Comparison of ENCODE assay signal across 18 cellular contexts in the genomic region with DNA sequence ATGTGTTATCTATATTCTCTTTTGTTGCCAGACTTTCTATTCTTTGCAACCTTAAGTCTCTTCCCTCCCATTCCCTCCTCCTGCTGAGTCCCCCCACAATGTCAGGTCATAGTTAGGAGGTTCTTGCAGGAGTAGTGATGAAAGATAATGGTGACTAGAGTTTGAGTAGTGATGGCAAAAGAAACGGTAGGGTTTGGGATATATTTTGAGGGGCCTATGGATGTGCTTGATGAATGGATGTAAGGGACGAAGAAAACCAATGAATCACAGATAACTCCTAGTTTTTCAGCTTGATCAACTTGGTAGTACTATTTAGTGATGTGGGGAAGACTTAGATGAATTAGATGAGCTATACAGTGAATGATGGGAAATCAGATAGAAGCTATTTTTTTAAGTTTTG. TPM values are rescaled to one million over a fixed set of nuclear protein-coding genes. Genes with fewer than 3 reads are reported as not detected.
DNase-seq lines count a peak whose midpoint lies in the region; ATAC-seq and TF ChIP-seq lines count a peak whose summit lies in the region.
"Had no signal": no experiment of that assay in that cellular context is flagged by ENCODE, and none has a peak within 500 bp of the region (broad histone marks: within the 10 kb centered on the region; RNA-seq: fewer than 3 reads in every experiment).

No MANE protein-coding gene starts in this region.

- peak overlapping the region; percentile 0 for H3K27ac Mint-ChIP-seq in activated CD8-positive, alpha-beta T cell treated with anti-CD3 and anti-CD28 coated beads for 36 hours
- H3K27ac Mint-ChIP-seq in activated CD8-positive, alpha-beta T cell treated with anti-CD3 and anti-CD28 coated beads, Interleukin-2, amount 10 ng/mL, durations not matched to agents 7 days and 5 days: no peak overlapping the region
- peak overlapping the region; percentile 12 for H3K27ac Mint-ChIP-seq in CD4-positive, alpha-beta T cell
- H3K27ac Mint-ChIP-seq in T-helper 17 cell (peak overlapping the region; percentile 90), CD14-positive monocyte (peak overlapping the region in 2 of 7 donors; percentile 3 to 4)
- H3K27ac Mint-ChIP-seq: HFFc6 had no signal

- peaks cover 0 to 79% (median 36%) of the 10 kb centered on the region in 4 donors for H3K4me1 ChIP-seq in right lobe of liver

- no peak overlapping the region for H3K27ac ChIP-seq in CD4-positive, alpha-beta T cell (ENCODE audit: low read depth, low read length)
- H3K27ac ChIP-seq in right lobe of liver: peak overlapping the region in 2 of 3 donors; percentile 72 to 82
- H3K27ac ChIP-seq: C4-2B had no signal

- H3K36me3 ChIP-seq in right lobe of liver: no peaks in the 10 kb centered on the region
- H3K36me3 ChIP-seq: MG63 had no signal

- H3K4me3 Mint-ChIP-seq in activated CD8-positive, alpha-beta T cell treated with anti-CD3 and anti-CD28 coated beads for 36 hours: no peak overlapping the region
- no peak overlapping the region for H3K4me3 Mint-ChIP-seq in activated CD8-positive, alpha-beta T cell treated with anti-CD3 and anti-CD28 coated beads, Interleukin-2, amount 10 ng/mL, durations not matched to agents 7 days and 5 days
- H3K4me3 Mint-ChIP-seq in CD4-positive, alpha-beta T cell: peak overlapping the region; percentile 2
- peak overlapping the region; percentile 42 for H3K4me3 Mint-ChIP-seq in T-helper 17 cell
- no peak overlapping the region for H3K4me3 Mint-ChIP-seq in CD14-positive monocyte
- H3K4me3 Mint-ChIP-seq: HFFc6 had no signal

- H3K27me3 ChIP-seq in CD4-positive, alpha-beta T cell (ENCODE audit: control insufficient read depth, insufficient read depth, low read length): no peaks in the 10 kb centered on the region
- H3K27me3 ChIP-seq in right lobe of liver: no peaks in the 10 kb centered on the region
- H3K27me3 ChIP-seq: MG63 had no signal

- no peak overlapping the region for H3K4me3 ChIP-seq in right lobe of liver
- H3K4me3 ChIP-seq: MG63 had no signal

- no peak for TF ChIP-seq CTCF in activated CD8-positive, alpha-beta T cell treated with anti-CD3 and anti-CD28 coated beads for 36 hours (IDR thresholded peaks at IDR 0.05)
- TF ChIP-seq CTCF in CD4-positive, alpha-beta T cell (IDR thresholded peaks at IDR 0.05): no peak
- TF ChIP-seq CTCF in right lobe of liver (IDR thresholded peaks at IDR 0.05) (no peak), CD14-positive monocyte (IDR thresholded peaks at IDR 0.05) (no peak)

- no peak for DNase-seq in activated CD8-positive, alpha-beta T cell treated with anti-CD3 and anti-CD28 coated beads for 36 hours
- DNase-seq in activated CD8-positive, alpha-beta T cell treated with anti-CD3 and anti-CD28 coated beads, Interleukin-2, amount 10 ng/mL, durations not matched to agents 7 days and 5 days: no peak
- DNase-seq in CD4-positive, alpha-beta T cell: no peak
- DNase-seq in T-helper 17 cell (no peak), right lobe of liver (no peak), NCI-H2107 treated with DMSO at 0.1 percent for 48 hours (lab: John Stamatoyannopoulos, UW; ENCODE audit: unreplicated experiment) (no peak), CD14-positive monocyte (ENCODE audit: low spot score) (no peak)
- DNase-seq: 8988T; DND-41; GF-D8; HFFc6; MG63; NCI-H1092 treated with DMSO at 0.1 percent for 48 hours; NCI-H1694 treated with DMSO at 0.1 percent for 48 hours; NCI-H69; NK-92 treated with Interleukin-12 subunit alpha and Interleukin-12 subunit beta, amount 100 ng/mL, for 24 hours had no signal

- ATAC-seq in activated CD8-positive, alpha-beta T cell treated with anti-CD3 and anti-CD28 coated beads for 36 hours: no peak
- ATAC-seq in activated CD8-positive, alpha-beta T cell treated with anti-CD3 and anti-CD28 coated beads, Interleukin-2, amount 10 ng/mL, durations not matched to agents 7 days and 5 days: no peak
- no peak for ATAC-seq in CD4-positive, alpha-beta T cell (ENCODE audit: poor library complexity)
- ATAC-seq in T-helper 17 cell (no peak), right lobe of liver (no peak), GM19023 (IDR thresholded peaks at IDR 0.05; ENCODE audit: unreplicated experiment) (no peak)

- peaks cover 57% of the 10 kb centered on the region for H3K4me1 Mint-ChIP-seq in activated CD8-positive, alpha-beta T cell treated with anti-CD3 and anti-CD28 coated beads for 36 hours (ENCODE audit: low read depth)
- peaks cover 35% of the 10 kb centered on the region for H3K4me1 Mint-ChIP-seq in activated CD8-positive, alpha-beta T cell treated with anti-CD3 and anti-CD28 coated beads, Interleukin-2, amount 10 ng/mL, durations not matched to agents 7 days and 5 days (ENCODE audit: low read depth)
- peaks cover 83% of the 10 kb centered on the region for H3K4me1 Mint-ChIP-seq in CD4-positive, alpha-beta T cell (ENCODE audit: low read depth)
- H3K4me1 Mint-ChIP-seq in T-helper 17 cell: peaks cover 53% of the 10 kb centered on the region
- H3K4me1 Mint-ChIP-seq in CD14-positive monocyte: peaks cover 27% of the 10 kb centered on the region

- no peaks in the 10 kb centered on the region for H3K27me3 Mint-ChIP-seq in activated CD8-positive, alpha-beta T cell treated with anti-CD3 and anti-CD28 coated beads for 36 hours
- H3K27me3 Mint-ChIP-seq in activated CD8-positive, alpha-beta T cell treated with anti-CD3 and anti-CD28 coated beads, Interleukin-2, amount 10 ng/mL, durations not matched to agents 7 days and 5 days (ENCODE audit: low read depth): no peaks in the 10 kb centered on the region
- no peaks in the 10 kb centered on the region for H3K27me3 Mint-ChIP-seq in CD4-positive, alpha-beta T cell
- H3K27me3 Mint-ChIP-seq in T-helper 17 cell (no peaks in the 10 kb centered on the region), CD14-positive monocyte (ENCODE audit: low read depth in 3 of 3) (no peaks in the 10 kb centered on the region)

- no peaks in the 10 kb centered on the region for H3K9me3 ChIP-seq in CD4-positive, alpha-beta T cell (ENCODE audit: control insufficient read depth, low read length)
- H3K9me3 ChIP-seq in T-helper 17 cell (ENCODE audit: control insufficient read depth, low read length, poor library complexity, severe bottlenecking) (no peaks in the 10 kb centered on the region), right lobe of liver (no peaks in the 10 kb centered on the region)
- H3K9me3 ChIP-seq: MG63 had no signal

- intact Hi-C loops in activated CD8-positive, alpha-beta T cell treated with anti-CD3 and anti-CD28 coated beads for 36 hours (cut with micrococcal nuclease): no loop called here
- intact Hi-C loops in CD4-positive, alpha-beta T cell (cut with DNase I, micrococcal nuclease): loop anchor here in 1 of 2 experiments (10.0 kb wide), 1 partner anchor 325 kb away; no protein-coding TSS in a partner anchor
- intact Hi-C loops in right lobe of liver (cut with DNase I) (loop anchor here in 1 of 2 donors (10.0 kb wide), 1 partner anchor 95 kb away; no protein-coding TSS in a partner anchor), CD14-positive monocyte (cut with micrococcal nuclease) (no loop called here)

- H3K36me3 Mint-ChIP-seq in activated CD8-positive, alpha-beta T cell treated with anti-CD3 and anti-CD28 coated beads for 36 hours (ENCODE audit: low read depth): peaks cover 8% of the 10 kb centered on the region
- H3K36me3 Mint-ChIP-seq in activated CD8-positive, alpha-beta T cell treated with anti-CD3 and anti-CD28 coated beads, Interleukin-2, amount 10 ng/mL, durations not matched to agents 7 days and 5 days (ENCODE audit: low read depth): peaks cover 26% of the 10 kb centered on the region
- peaks cover 19% of the 10 kb centered on the region for H3K36me3 Mint-ChIP-seq in CD4-positive, alpha-beta T cell (ENCODE audit: low read depth)
- H3K36me3 Mint-ChIP-seq in T-helper 17 cell (ENCODE audit: low read depth) (peaks cover 5% of the 10 kb centered on the region), CD14-positive monocyte (peaks cover 5 to 12% of the 10 kb centered on the region in 2 donors)

- POLR2A ChIA-PET in activated CD8-positive, alpha-beta T cell treated with anti-CD3 and anti-CD28 coated beads for 36 hours (lab: Charles Lee): interaction anchor here (0.9 to 1.0 kb wide), 2 partner anchors 17 to 19 kb away, joined by 3 to 4 read pairs; no protein-coding TSS in a partner anchor
- POLR2A ChIA-PET in activated CD8-positive, alpha-beta T cell treated with anti-CD3 and anti-CD28 coated beads, Interleukin-2, amount 10 ng/mL, durations not matched to agents 7 days and 5 days (lab: Charles Lee): no interaction called here
- POLR2A ChIA-PET in CD4-positive, alpha-beta T cell (lab: Charles Lee): interaction anchor here (0.6 to 1.4 kb wide), 7 partner anchors 19 to 103 kb away, joined by 3 to 4 read pairs (median 3); no protein-coding TSS in a partner anchor

- CTCF ChIA-PET in activated CD8-positive, alpha-beta T cell treated with anti-CD3 and anti-CD28 coated beads for 36 hours (lab: Charles Lee): interaction anchor here (1.0 to 2.6 kb wide), 5 partner anchors 8 to 102 kb away, joined by 3 to 10 read pairs (median 4); no protein-coding TSS in a partner anchor
- CTCF ChIA-PET in activated CD8-positive, alpha-beta T cell treated with anti-CD3 and anti-CD28 coated beads, Interleukin-2, amount 10 ng/mL, durations not matched to agents 7 days and 5 days (lab: Charles Lee): interaction anchor here (0.6 to 2.1 kb wide), 3 partner anchors 10 to 281 kb away, joined by 3 to 5 read pairs (median 3); no protein-coding TSS in a partner anchor
- CTCF ChIA-PET in CD4-positive, alpha-beta T cell (lab: Charles Lee): no interaction called here

- no peaks in the 10 kb centered on the region for H3K9me3 Mint-ChIP-seq in activated CD8-positive, alpha-beta T cell treated with anti-CD3 and anti-CD28 coated beads for 36 hours
- no peaks in the 10 kb centered on the region for H3K9me3 Mint-ChIP-seq in activated CD8-positive, alpha-beta T cell treated with anti-CD3 and anti-CD28 coated beads, Interleukin-2, amount 10 ng/mL, durations not matched to agents 7 days and 5 days (ENCODE audit: insufficient read depth)
- no peaks in the 10 kb centered on the region for H3K9me3 Mint-ChIP-seq in CD4-positive, alpha-beta T cell
- no peaks in the 10 kb centered on the region for H3K9me3 Mint-ChIP-seq in CD14-positive monocyte
- H3K9me3 Mint-ChIP-seq: HFFc6 had no signal

- TF ChIP-seq POLR2A in right lobe of liver (IDR thresholded peaks at IDR 0.05): no peak

- WGBS in right lobe of liver (ENCODE audit: insufficient coverage, low coverage, low lambda C conversion rate, missing lambda C conversion rate): 81% methylated on average over 2 of the region's 2 CpGs

RNA-seq across cellular contexts. Expression of gene EML4, which starts 21.0 kb away (rescaled TPM):
- 10 to 100 TPM; 58.2 to 59.7 TPM for total RNA-seq in activated CD8-positive, alpha-beta T cell treated with anti-CD3 and anti-CD28 coated beads for 36 hours
- total RNA-seq in activated CD8-positive, alpha-beta T cell treated with anti-CD3 and anti-CD28 coated beads, Interleukin-2, amount 10 ng/mL, durations not matched to agents 7 days and 5 days: 10 to 100 TPM; 88.0 to 89.7 TPM
- 100 to 1,000 TPM; 219 to 228 TPM for total RNA-seq in CD4-positive, alpha-beta T cell
- total RNA-seq in T-helper 17 cell: 100 to 1,000 TPM; 292 to 348 TPM
- 10 to 100 TPM; 28.3 to 55.7 (median 36.7) TPM for total RNA-seq in right lobe of liver
- polyA plus RNA-seq in CD14-positive monocyte: 10 to 100 TPM; 11.5 to 15.0 TPM

Comparison
In these comparisons a context has a peak if more than half of its experiments do, and no peak if none do; other contexts are left out.
1. H3K4me3 Mint-ChIP-seq: peak in CD4-positive, alpha-beta T cell (single experiment) and T-helper 17 cell (single experiment); none in activated CD8-positive, alpha-beta T cell treated with anti-CD3 and anti-CD28 coated beads for 36 hours (single experiment), activated CD8-positive, alpha-beta T cell treated with anti-CD3 and anti-CD28 coated beads, Interleukin-2, amount 10 ng/mL, durations not matched to agents 7 days and 5 days (single experiment) and CD14-positive monocyte (0 of 2).